In the genomic region with DNA sequence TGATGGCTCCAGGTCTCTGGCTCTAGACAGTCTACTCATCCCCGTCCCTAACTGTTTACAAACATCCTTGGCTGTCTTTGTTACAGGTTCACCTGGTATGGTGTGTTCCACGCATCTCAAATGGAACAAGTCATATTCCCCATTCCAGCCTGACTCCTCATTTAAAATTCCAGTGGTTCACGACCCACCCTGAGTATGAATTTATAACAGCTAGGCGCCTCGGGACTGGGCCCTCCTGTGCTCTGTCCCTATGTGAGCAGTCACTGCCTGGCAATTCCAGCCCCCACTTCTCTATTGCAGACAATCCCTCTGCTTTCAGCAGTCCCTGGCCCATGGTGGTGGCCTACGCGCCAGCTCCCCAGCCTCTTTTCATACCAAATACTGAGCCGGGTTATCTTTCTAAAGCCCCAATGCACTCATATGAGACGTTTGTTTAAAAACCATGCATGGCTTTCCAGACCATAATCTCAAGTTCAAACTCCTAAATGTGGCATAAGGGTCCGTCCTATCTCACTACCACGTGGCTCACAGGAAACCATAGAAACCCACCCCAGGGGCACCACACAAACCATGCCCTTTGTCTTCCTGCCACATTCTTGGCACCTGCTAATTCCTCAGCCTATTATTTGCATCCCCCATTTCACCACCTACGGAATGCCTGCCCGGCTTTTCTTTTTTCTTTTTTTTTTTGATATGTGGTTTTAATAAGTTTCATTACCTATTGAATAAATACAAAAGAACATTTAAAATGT, we compare ENCODE assay signal across 8 cellular contexts. TPM values are rescaled to one million over a fixed set of nuclear protein-coding genes. Genes with fewer than 3 reads are reported as not detected.
DNase-seq lines count a peak whose midpoint lies in the region; ATAC-seq and TF ChIP-seq lines count a peak whose summit lies in the region.

No MANE protein-coding gene starts in this region.

- POLR2A ChIA-PET in naive thymus-derived CD4-positive, alpha-beta T cell (lab: Charles Lee) = no interaction called here

- peaks cover 0 to 27% (median 3%) of the 10 kb centered on the region in 11 experiments; a peak in 10 of 22 replicates for H4K20me1 ChIP-seq in BLaER1 treated with 17β-estradiol and CSF1 and Interleukin-3, amounts not matched to agents 10 nM and 100 nM
- no peaks in the 10 kb centered on the region for H4K20me1 ChIP-seq in Loucy (ENCODE audit: insufficient read depth, low read length, poor library complexity, severe bottlenecking)

- no peaks in the 10 kb centered on the region for H3K27me3 ChIP-seq in BLaER1 treated with 17β-estradiol and CSF1 and Interleukin-3, amounts not matched to agents 10 nM and 100 nM
- peaks cover 24% of the 10 kb centered on the region for H3K27me3 ChIP-seq in Loucy (ENCODE audit: insufficient read depth, low read length, poor library complexity, severe bottlenecking)
- H3K27me3 ChIP-seq in naive thymus-derived CD4-positive, alpha-beta T cell (ENCODE audit: control insufficient read depth in 2 of 2, insufficient read depth in 2 of 2, low read length in 2 of 2) = no peaks in the 10 kb centered on the region

- no peak overlapping the region for H2AFZ ChIP-seq in Loucy (ENCODE audit: low read length)

- peaks cover 26 to 43% (median 32%) of the 10 kb centered on the region in 7 donors for H3K4me1 Mint-ChIP-seq in naive thymus-derived CD4-positive, alpha-beta T cell

- H3K36me3 Mint-ChIP-seq in naive thymus-derived CD4-positive, alpha-beta T cell = peaks cover 0 to 2% (median 0%) of the 10 kb centered on the region in 5 donors

- no peaks in the 10 kb centered on the region for H3K79me2 ChIP-seq in Loucy (ENCODE audit: insufficient read depth, low read length)

- H3K36me3 ChIP-seq in BLaER1 treated with 17β-estradiol and CSF1 and Interleukin-3, amounts not matched to agents 10 nM and 100 nM = peaks cover 0 to 12% (median 5%) of the 10 kb centered on the region in 11 experiments; a peak in 6 of 22 replicates
- H3K36me3 ChIP-seq in Loucy (ENCODE audit: insufficient read depth, low read length) = no peaks in the 10 kb centered on the region
- peaks cover 0 to 7% (median 0%) of the 10 kb centered on the region in 3 experiments for H3K36me3 ChIP-seq in naive thymus-derived CD4-positive, alpha-beta T cell (ENCODE audit: control insufficient read depth in 2 of 3, insufficient read depth in 3 of 3, low read length in 3 of 3)

- H3K9me3 Mint-ChIP-seq in naive thymus-derived CD4-positive, alpha-beta T cell = no peaks in the 10 kb centered on the region

- H3K4me3 Mint-ChIP-seq in naive thymus-derived CD4-positive, alpha-beta T cell = peak overlapping the region; percentile 88 to 98 (median 94)

- no peaks in the 10 kb centered on the region for H3K9me2 ChIP-seq in Loucy (replicated peaks; ENCODE audit: low read depth, low read length)

- H3K9ac ChIP-seq in BLaER1 treated with 17β-estradiol and CSF1 and Interleukin-3, amounts not matched to agents 10 nM and 100 nM = peak overlapping the region; percentile 85 to 98 (median 95); a peak in 21 of 22 replicates
- peak overlapping the region; percentile 70 for H3K9ac ChIP-seq in Loucy (ENCODE audit: low read depth, low read length, poor library complexity, severe bottlenecking)

- H3K4me3 ChIP-seq in BLaER1 treated with 17β-estradiol and CSF1 and Interleukin-3, amounts not matched to agents 10 nM and 100 nM = peak overlapping the region; percentile 71 to 97 (median 90)
- peak overlapping the region; percentile 85 for H3K4me3 ChIP-seq in Loucy (ENCODE audit: low read length, poor library complexity, severe bottlenecking)
- H3K4me3 ChIP-seq in naive thymus-derived CD4-positive, alpha-beta T cell (ENCODE audit: low read length) = peak overlapping the region; percentile 93

- no peaks in the 10 kb centered on the region for H3F3A ChIP-seq in Loucy (ENCODE audit: low read depth)

- H3K9me3 ChIP-seq in BLaER1 treated with 17β-estradiol and CSF1 and Interleukin-3, amounts not matched to agents 10 nM and 100 nM (replicated peaks in 1 of 11) = peaks cover 0 to 8% (median 0%) of the 10 kb centered on the region in 11 experiments; a peak in 3 of 22 replicates
- H3K9me3 ChIP-seq in Loucy (ENCODE audit: insufficient read depth, low read depth, low read length) = no peaks in the 10 kb centered on the region
- no peaks in the 10 kb centered on the region for H3K9me3 ChIP-seq in naive thymus-derived CD4-positive, alpha-beta T cell (ENCODE audit: control insufficient read depth in 2 of 3, low read length in 3 of 3)

- H3K4me2 ChIP-seq in BLaER1 treated with 17β-estradiol and CSF1 and Interleukin-3, amounts not matched to agents 10 nM and 100 nM = peak overlapping the region; percentile 85 to 99 (median 94)
- H3K4me2 ChIP-seq in Loucy (ENCODE audit: low read depth, low read length, poor library complexity, severe bottlenecking) = peak overlapping the region; percentile 92

- intact Hi-C loops in naive thymus-derived CD4-positive, alpha-beta T cell (cut with micrococcal nuclease) = loop anchor here (2.0 to 10.0 kb wide), 7 partner anchors 549 to 1787 kb away; a partner anchor contains a TSS

- CTCF ChIA-PET in naive thymus-derived CD4-positive, alpha-beta T cell (lab: Charles Lee) = no interaction called here

- peak overlapping the region; percentile 93 to 99 (median 96); a peak in 21 of 22 replicates for H3K27ac ChIP-seq in BLaER1 treated with 17β-estradiol and CSF1 and Interleukin-3, amounts not matched to agents 10 nM and 100 nM
- peak overlapping the region; percentile 93 for H3K27ac ChIP-seq in cingulate gyrus (ENCODE audit: low read depth, low read length)
- H3K27ac ChIP-seq in naive thymus-derived CD4-positive, alpha-beta T cell (ENCODE audit: low read depth, low read length) = peak overlapping the region; percentile 96

- TF ChIP-seq CTCF in Loucy (conservative IDR thresholded peaks at IDR 0.05; ENCODE audit: low read length) = no peak

- no peak for DNase-seq in naive thymus-derived CD4-positive, alpha-beta T cell
- no peak for DNase-seq in LoVo (ENCODE audit: low spot score)
- no peak for DNase-seq in activated CD8-positive, alpha-beta memory T cell treated with anti-CD3 and anti-CD28 coated beads, Interleukin-2, amount 50 U/mL, for 48 hours

- H3K4me1 ChIP-seq in BLaER1 treated with 17β-estradiol and CSF1 and Interleukin-3, amounts not matched to agents 10 nM and 100 nM = peaks cover 40 to 79% (median 70%) of the 10 kb centered on the region in 10 experiments
- H3K4me1 ChIP-seq in Loucy (ENCODE audit: insufficient read depth, low read length, poor library complexity, severe bottlenecking) = peaks cover 9% of the 10 kb centered on the region
- peaks cover 13% of the 10 kb centered on the region in 2 donors for H3K4me1 ChIP-seq in naive thymus-derived CD4-positive, alpha-beta T cell (ENCODE audit: control insufficient read depth in 2 of 2, insufficient read depth in 2 of 2, low read length in 2 of 2)

- no peak for ATAC-seq in naive thymus-derived CD4-positive, alpha-beta T cell
- no peak for ATAC-seq in GM21381 (IDR thresholded peaks at IDR 0.05; ENCODE audit: unreplicated experiment)
- no peak for ATAC-seq in GM18867 (IDR thresholded peaks at IDR 0.05; ENCODE audit: unreplicated experiment)

- peaks cover 0 to 25% (median 0%) of the 10 kb centered on the region in 5 donors for H3K27me3 Mint-ChIP-seq in naive thymus-derived CD4-positive, alpha-beta T cell

- peak overlapping the region; percentile 83 to 97 (median 92) for H3K27ac Mint-ChIP-seq in naive thymus-derived CD4-positive, alpha-beta T cell

RNA-seq across cellular contexts. Expression of a gene that starts 1.6 kb away (rescaled TPM):
- total RNA-seq in naive thymus-derived CD4-positive, alpha-beta T cell = 10 to 100 TPM in 2 of 5 experiments, 1 to 10 TPM in 3; 9.2 to 15.7 (median 10.0) TPM
- 1 to 10 TPM; 7.8 to 9.6 TPM for polyA plus RNA-seq in naive thymus-derived CD4-positive, alpha-beta T cell

RNA-seq across cellular contexts. Expression of a gene that starts 22.4 kb away (rescaled TPM):
- total RNA-seq in naive thymus-derived CD4-positive, alpha-beta T cell = 1 to 10 TPM in 1 of 5 experiments, not detected in 4; 5.1 TPM
- polyA plus RNA-seq in naive thymus-derived CD4-positive, alpha-beta T cell = not detected
